26 cellular contexts compared by ENCODE assay signal in the genomic region with DNA sequence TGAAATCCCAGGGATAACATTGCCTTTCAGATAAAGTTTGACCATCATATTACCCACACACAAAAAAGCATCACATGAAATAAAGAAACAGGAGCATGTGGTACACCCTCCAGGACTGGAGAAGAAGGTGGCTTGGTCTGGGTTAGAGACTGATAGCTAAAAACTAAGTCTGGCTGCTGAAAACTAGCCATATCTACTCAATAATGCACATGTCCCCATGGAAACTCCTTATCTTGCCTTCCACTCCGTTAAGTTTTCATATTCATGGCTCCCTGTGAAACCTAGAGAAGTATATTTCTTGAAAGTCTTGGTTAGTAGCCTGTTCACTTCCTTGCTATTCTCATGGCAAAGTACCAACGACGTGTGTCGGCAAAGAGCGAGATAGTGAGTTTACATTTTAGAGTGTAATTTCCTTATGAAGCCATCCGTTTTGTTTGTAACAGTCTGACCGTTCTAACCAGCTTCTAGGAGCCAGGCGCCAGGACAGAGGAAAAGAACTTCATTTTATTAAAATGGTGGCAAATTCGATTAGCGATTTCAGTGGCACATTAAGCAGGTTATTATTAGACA.
"Had no signal": no experiment of that assay in that cellular context is flagged by ENCODE, and none has a peak within 500 bp of the region (broad histone marks: within the 10 kb centered on the region; RNA-seq: fewer than 3 reads in every experiment).

No MANE protein-coding gene starts in this region.

- H3K36me3 ChIP-seq: Peyer's patch, SJSA1 had no signal

- H3K27ac ChIP-seq: Peyer's patch, SJSA1 had no signal

- H3K4me3 ChIP-seq: Peyer's patch, SJSA1 had no signal

- H3K27me3 ChIP-seq: Peyer's patch, SJSA1 had no signal

- DNase-seq: Kasumi-1, MM.1S, MV-4-11, NCI-H1105, NCI-H1417 treated with DMSO at 0.1 percent for 48 hours, NCI-H1436 treated with DMSO at 0.1 percent for 48 hours, NCI-H1694 treated with DMSO at 0.1 percent for 48 hours, NCI-H187 treated with DMSO at 0.1 percent for 48 hours, NCI-H2029, NCI-H2081, NCI-H2171 treated with DMSO at 0.1 percent for 48 hours, NCI-H2227 treated with DMSO at 0.1 percent for 48 hours, NCI-H345, NCI-H446, NCI-H510A treated with DMSO at 0.1 percent for 48 hours, NCI-H524 treated with DMSO at 0.1 percent for 48 hours, NCI-H526 treated with DMSO at 0.1 percent for 48 hours, NCI-H774, PC-3, Peyer's patch, Right ventricle myocardium superior, RPMI8226, SHP77 treated with DMSO at 0.1 percent for 48 hours, SK-N-SH, SW 1271 had no signal

- H3K4me2 ChIP-seq: SK-N-SH had no signal

- H3K9ac ChIP-seq: SK-N-SH had no signal

- ATAC-seq: PC-3 had no signal

- H3K9me3 ChIP-seq: Peyer's patch, SJSA1, SK-N-SH had no signal
